Comparison of ENCODE assay signal across 30 cellular contexts in the genomic region with DNA sequence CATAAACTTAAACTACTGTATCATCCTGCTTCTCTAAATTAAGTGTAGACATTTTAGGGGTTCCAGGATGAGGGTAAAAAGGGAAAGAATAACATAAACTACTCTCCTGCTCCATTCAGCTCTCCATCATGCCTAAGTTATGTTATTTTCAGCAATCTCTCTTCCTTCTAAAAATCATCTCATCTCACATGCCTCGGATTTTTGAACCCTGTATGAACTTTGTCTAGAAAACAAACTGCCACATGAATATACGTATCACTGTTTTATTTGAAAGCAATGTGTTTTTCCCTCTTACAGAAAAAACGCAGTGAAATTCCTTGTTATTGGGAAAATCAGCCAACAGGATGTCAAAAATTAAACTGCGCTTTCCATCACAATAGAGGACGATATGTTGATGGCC.
"Had no signal": no experiment of that assay in that cellular context is flagged by ENCODE, and none has a peak within 500 bp of the region (broad histone marks: within the 10 kb centered on the region; RNA-seq: fewer than 3 reads in every experiment).

No MANE protein-coding gene starts in this region.

- H3K4me1 ChIP-seq: left ventricle myocardium inferior had no signal

- ATAC-seq: activated CD4-positive, CD25-positive, alpha-beta regulatory T cell treated with anti-CD3 and anti-CD28 coated beads, Interleukin-2, amount 50 U/mL, for 24 hours; activated naive CD4-positive, alpha-beta T cell treated with anti-CD3 and anti-CD28 coated beads, Interleukin-2, amount 50 U/mL, for 72 hours; effector memory CD8-positive, alpha-beta T cell; heart right ventricle; sciatic nerve; stimulated activated effector memory CD8-positive, alpha-beta T cell treated with anti-CD3 and anti-CD28 coated beads, Interleukin-12 subunit alpha, Interleukin-12 subunit beta, amount 100 ng/mL, for 72 hours; T-helper 17 cell had no signal

- H3K27me3 Mint-ChIP-seq: activated T-cell treated with anti-CD3 and anti-CD28 coated beads, Interleukin-2, amount 50 U/mL, for 24 hours; central memory CD8-positive, alpha-beta T cell; effector memory CD8-positive, alpha-beta T cell; progenitor cell of endocrine pancreas; stimulated activated naive CD8-positive, alpha-beta T cell treated with anti-CD3 and anti-CD28 coated beads, Interleukin-15, Interleukin-2, amounts not matched to agents 100 ng/mL and 50 ng/mL, for 24 hours; T-helper 17 cell had no signal

- DNase-seq: activated CD4-positive, alpha-beta T cell treated with anti-CD3 and anti-CD28 coated beads for 48 hours; activated CD4-positive, alpha-beta T cell treated with anti-CD3 and anti-CD28 coated beads, Interleukin-2, amount 50 U/mL, for 48 hours; activated CD8-positive, alpha-beta memory T cell treated with anti-CD3 and anti-CD28 coated beads, Interleukin-2, amount 50 U/mL, for 48 hours; activated gamma-delta T cell; activated T-cell treated with anti-CD3 and anti-CD28 coated beads, Interleukin-2, amount 50 U/mL, for 24 hours; amygdala; dorsolateral prefrontal cortex; effector memory CD8-positive, alpha-beta T cell; foreskin melanocyte; heart right ventricle; left ventricle myocardium inferior; ovary; stimulated activated CD4-positive, alpha-beta T cell treated with anti-CD3 and anti-CD28 coated beads, Interleukin-12 subunit alpha, Interleukin-12 subunit beta, amount 100 ng/mL, for 4 hours; stimulated activated CD4-positive, alpha-beta T cell treated with anti-CD3 and anti-CD28 coated beads, Interleukin-4, amount 100 ng/mL, for 24 hours; T-helper 17 cell; T1000; WERI-Rb-1 had no signal

- H3K27ac ChIP-seq: left ventricle myocardium inferior, neutrophil, ovary, WERI-Rb-1 had no signal

- H3K9me3 ChIP-seq: esophagus muscularis mucosa, heart right ventricle, left ventricle myocardium inferior, neutrophil, ovary, thoracic aorta had no signal

- H3K27ac Mint-ChIP-seq: activated naive CD4-positive, alpha-beta T cell treated with anti-CD3 and anti-CD28 coated beads, Interleukin-2, amount 50 U/mL, for 72 hours; activated T-cell treated with anti-CD3 and anti-CD28 coated beads, Interleukin-2, amount 50 U/mL, for 24 hours; progenitor cell of endocrine pancreas; stimulated activated effector memory CD8-positive, alpha-beta T cell treated with anti-CD3 and anti-CD28 coated beads, Interleukin-12 subunit alpha, Interleukin-12 subunit beta, amount 100 ng/mL, for 72 hours; stimulated activated naive CD8-positive, alpha-beta T cell treated with anti-CD3 and anti-CD28 coated beads, Interleukin-15, Interleukin-2, amounts not matched to agents 100 ng/mL and 50 ng/mL, for 24 hours had no signal

- H3K9me3 Mint-ChIP-seq: activated naive CD4-positive, alpha-beta T cell treated with anti-CD3 and anti-CD28 coated beads, Interleukin-2, amount 50 U/mL, for 72 hours; activated T-cell treated with anti-CD3 and anti-CD28 coated beads, Interleukin-2, amount 50 U/mL, for 24 hours; central memory CD8-positive, alpha-beta T cell; effector memory CD8-positive, alpha-beta T cell; nephron; stimulated activated effector memory CD8-positive, alpha-beta T cell treated with anti-CD3 and anti-CD28 coated beads, Interleukin-12 subunit alpha, Interleukin-12 subunit beta, amount 100 ng/mL, for 72 hours; stimulated activated naive CD8-positive, alpha-beta T cell treated with anti-CD3 and anti-CD28 coated beads, Interleukin-15, Interleukin-2, amounts not matched to agents 100 ng/mL and 50 ng/mL, for 24 hours had no signal

- H3K4me3 ChIP-seq: dorsolateral prefrontal cortex, esophagus muscularis mucosa, heart right ventricle, left ventricle myocardium inferior, lung, ovary, skin epidermis, thoracic aorta had no signal

- H3K27me3 ChIP-seq: dorsolateral prefrontal cortex, esophagus muscularis mucosa, heart right ventricle, neutrophil, ovary had no signal

- H3K36me3 ChIP-seq: ovary had no signal

- H3K4me3 Mint-ChIP-seq: activated T-cell treated with anti-CD3 and anti-CD28 coated beads, Interleukin-2, amount 50 U/mL, for 24 hours; central memory CD8-positive, alpha-beta T cell; effector memory CD8-positive, alpha-beta T cell; nephron; stimulated activated effector memory CD8-positive, alpha-beta T cell treated with anti-CD3 and anti-CD28 coated beads, Interleukin-12 subunit alpha, Interleukin-12 subunit beta, amount 100 ng/mL, for 72 hours; stimulated activated naive CD8-positive, alpha-beta T cell treated with anti-CD3 and anti-CD28 coated beads, Interleukin-15, Interleukin-2, amounts not matched to agents 100 ng/mL and 50 ng/mL, for 24 hours; T-helper 17 cell had no signal

- H3K4me1 Mint-ChIP-seq: nephron had no signal
